2 cellular contexts compared by ENCODE assay signal in genomic region chr19:30071871-30072270, GRCh38.
TF ChIP-seq lines count a peak whose summit lies in the region.

No MANE protein-coding gene starts in this region.

TF ChIP-seq in H1, 55 proteins besides CTCF, POLR2A, EP300 and RAD21:
- TF ChIP-seq CHD1 (IDR thresholded peaks at IDR 0.05; ENCODE audit: low read depth, low read length) = no peak
- no peak for TF ChIP-seq CBX8 (IDR thresholded peaks at IDR 0.05; ENCODE audit: borderline replicate concordance, low read depth, low read length)
- TF ChIP-seq JUN (IDR thresholded peaks at IDR 0.05; ENCODE audit: low read depth, low read length) = no peak
- TF ChIP-seq EZH2 (IDR thresholded peaks at IDR 0.05; ENCODE audit: low read depth, low read length, severe bottlenecking) = no peak
- TF ChIP-seq RBBP5 (IDR thresholded peaks at IDR 0.05; ENCODE audit: borderline replicate concordance, low read depth, low read length) = no peak
- no peak for TF ChIP-seq RNF2 (IDR thresholded peaks at IDR 0.05; ENCODE audit: borderline replicate concordance, low read depth, low read length, missing control alignments, poor library complexity, severe bottlenecking)
- TF ChIP-seq GABPA (IDR thresholded peaks at IDR 0.05; ENCODE audit: borderline replicate concordance, insufficient read depth, low read length) = no peak
- TF ChIP-seq KDM5A (IDR thresholded peaks at IDR 0.05; ENCODE audit: low read length) = no peak
- no peak for TF ChIP-seq NRF1 (IDR thresholded peaks at IDR 0.05; ENCODE audit: low read depth, low read length)
- TF ChIP-seq CEBPB (IDR thresholded peaks at IDR 0.05; ENCODE audit: low read depth, low read length) = no peak
- TF ChIP-seq SIRT6 (IDR thresholded peaks at IDR 0.05; ENCODE audit: low read length) = no peak
- TF ChIP-seq SP1 (IDR thresholded peaks at IDR 0.05; ENCODE audit: low read depth, low read length) = no peak
- TF ChIP-seq CREB1 (IDR thresholded peaks at IDR 0.05) = no peak

TF ChIP-seq in HEK293T, 16 proteins besides CTCF, POLR2A, EP300 and RAD21:
- TF ChIP-seq NFRKB (IDR thresholded peaks at IDR 0.05) = no peak
- TF ChIP-seq CTBP1 (IDR thresholded peaks at IDR 0.05; ENCODE audit: borderline replicate concordance) = no peak
- TF ChIP-seq HDGF (IDR thresholded peaks at IDR 0.05; ENCODE audit: borderline replicate concordance) = no peak
- TF ChIP-seq SUZ12 (IDR thresholded peaks at IDR 0.05) = no peak
